In genomic region chr17:59829217-59830006, GRCh38 we compare ENCODE assay signal across 1 cellular context.
TF ChIP-seq lines count a peak whose summit lies in the region.

No MANE protein-coding gene starts in this region.

TF ChIP-seq in HepG2, 621 proteins besides CTCF, POLR2A, EP300 and RAD21 (continued from another document and continues in another):
- peak; percentile 65 for TF ChIP-seq FOXP4 (CRISPR knock-in tag; IDR thresholded peaks at IDR 0.05)
- TF ChIP-seq, protein P1, sequence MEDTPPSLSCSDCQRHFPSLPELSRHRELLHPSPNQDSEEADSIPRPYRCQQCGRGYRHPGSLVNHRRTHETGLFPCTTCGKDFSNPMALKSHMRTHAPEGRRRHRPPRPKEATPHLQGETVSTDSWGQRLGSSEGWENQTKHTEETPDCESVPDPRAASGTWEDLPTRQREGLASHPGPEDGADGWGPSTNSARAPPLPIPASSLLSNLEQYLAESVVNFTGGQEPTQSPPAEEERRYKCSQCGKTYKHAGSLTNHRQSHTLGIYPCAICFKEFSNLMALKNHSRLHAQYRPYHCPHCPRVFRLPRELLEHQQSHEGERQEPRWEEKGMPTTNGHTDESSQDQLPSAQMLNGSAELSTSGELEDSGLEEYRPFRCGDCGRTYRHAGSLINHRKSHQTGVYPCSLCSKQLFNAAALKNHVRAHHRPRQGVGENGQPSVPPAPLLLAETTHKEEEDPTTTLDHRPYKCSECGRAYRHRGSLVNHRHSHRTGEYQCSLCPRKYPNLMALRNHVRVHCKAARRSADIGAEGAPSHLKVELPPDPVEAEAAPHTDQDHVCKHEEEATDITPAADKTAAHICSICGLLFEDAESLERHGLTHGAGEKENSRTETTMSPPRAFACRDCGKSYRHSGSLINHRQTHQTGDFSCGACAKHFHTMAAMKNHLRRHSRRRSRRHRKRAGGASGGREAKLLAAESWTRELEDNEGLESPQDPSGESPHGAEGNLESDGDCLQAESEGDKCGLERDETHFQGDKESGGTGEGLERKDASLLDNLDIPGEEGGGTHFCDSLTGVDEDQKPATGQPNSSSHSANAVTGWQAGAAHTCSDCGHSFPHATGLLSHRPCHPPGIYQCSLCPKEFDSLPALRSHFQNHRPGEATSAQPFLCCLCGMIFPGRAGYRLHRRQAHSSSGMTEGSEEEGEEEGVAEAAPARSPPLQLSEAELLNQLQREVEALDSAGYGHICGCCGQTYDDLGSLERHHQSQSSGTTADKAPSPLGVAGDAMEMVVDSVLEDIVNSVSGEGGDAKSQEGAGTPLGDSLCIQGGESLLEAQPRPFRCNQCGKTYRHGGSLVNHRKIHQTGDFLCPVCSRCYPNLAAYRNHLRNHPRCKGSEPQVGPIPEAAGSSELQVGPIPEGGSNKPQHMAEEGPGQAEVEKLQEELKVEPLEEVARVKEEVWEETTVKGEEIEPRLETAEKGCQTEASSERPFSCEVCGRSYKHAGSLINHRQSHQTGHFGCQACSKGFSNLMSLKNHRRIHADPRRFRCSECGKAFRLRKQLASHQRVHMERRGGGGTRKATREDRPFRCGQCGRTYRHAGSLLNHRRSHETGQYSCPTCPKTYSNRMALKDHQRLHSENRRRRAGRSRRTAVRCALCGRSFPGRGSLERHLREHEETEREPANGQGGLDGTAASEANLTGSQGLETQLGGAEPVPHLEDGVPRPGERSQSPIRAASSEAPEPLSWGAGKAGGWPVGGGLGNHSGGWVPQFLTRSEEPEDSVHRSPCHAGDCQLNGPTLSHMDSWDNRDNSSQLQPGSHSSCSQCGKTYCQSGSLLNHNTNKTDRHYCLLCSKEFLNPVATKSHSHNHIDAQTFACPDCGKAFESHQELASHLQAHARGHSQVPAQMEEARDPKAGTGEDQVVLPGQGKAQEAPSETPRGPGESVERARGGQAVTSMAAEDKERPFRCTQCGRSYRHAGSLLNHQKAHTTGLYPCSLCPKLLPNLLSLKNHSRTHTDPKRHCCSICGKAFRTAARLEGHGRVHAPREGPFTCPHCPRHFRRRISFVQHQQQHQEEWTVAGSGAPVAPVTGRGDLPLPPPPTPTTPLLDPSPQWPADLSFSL (CRISPR knock-in tag; IDR thresholded peaks at IDR 0.05) = no peak
- TF ChIP-seq RFXANK (CRISPR knock-in tag; IDR thresholded peaks at IDR 0.05) = no peak
- no peak for TF ChIP-seq ZSCAN12 (CRISPR knock-in tag; IDR thresholded peaks at IDR 0.05)
- no peak for TF ChIP-seq FOXK2 (IDR thresholded peaks at IDR 0.05)
- no peak for TF ChIP-seq ZNF570 (CRISPR knock-in tag; IDR thresholded peaks at IDR 0.05; ENCODE audit: borderline replicate concordance)
- TF ChIP-seq PRPF4 (IDR thresholded peaks at IDR 0.05; ENCODE audit: low read depth, low read length, poor library complexity, severe bottlenecking) = no peak
- no peak for TF ChIP-seq ZNF468 (CRISPR knock-in tag; IDR thresholded peaks at IDR 0.05)
- peak; percentile 88 for TF ChIP-seq MED1 (CRISPR knock-in tag; IDR thresholded peaks at IDR 0.05)
- TF ChIP-seq SP4 (CRISPR knock-in tag; IDR thresholded peaks at IDR 0.05) = no peak
- TF ChIP-seq ZNF547 (CRISPR knock-in tag; IDR thresholded peaks at IDR 0.05) = no peak
- TF ChIP-seq SIN3A (IDR thresholded peaks at IDR 0.05; ENCODE audit: borderline replicate concordance, low read depth, low read length) = no peak
- TF ChIP-seq HDAC2 (CRISPR knock-in tag; IDR thresholded peaks at IDR 0.05) = peak; percentile 68; the same call in 1 of the 2 replicates
- TF ChIP-seq ZNF839 (CRISPR knock-in tag; IDR thresholded peaks at IDR 0.05; ENCODE audit: borderline replicate concordance) = no peak
- no peak for TF ChIP-seq SATB2 (CRISPR knock-in tag; IDR thresholded peaks at IDR 0.05)
- TF ChIP-seq SUZ12 (IDR thresholded peaks at IDR 0.05; ENCODE audit: low read depth, low read length) = no peak
- TF ChIP-seq ZIK1 (CRISPR knock-in tag; IDR thresholded peaks at IDR 0.05; ENCODE audit: borderline replicate concordance, low read depth) = no peak
- TF ChIP-seq ZBTB44 (CRISPR knock-in tag; IDR thresholded peaks at IDR 0.05) = no peak
- TF ChIP-seq NFATC3 (CRISPR knock-in tag; IDR thresholded peaks at IDR 0.05) = no peak
- TF ChIP-seq, protein P2, sequence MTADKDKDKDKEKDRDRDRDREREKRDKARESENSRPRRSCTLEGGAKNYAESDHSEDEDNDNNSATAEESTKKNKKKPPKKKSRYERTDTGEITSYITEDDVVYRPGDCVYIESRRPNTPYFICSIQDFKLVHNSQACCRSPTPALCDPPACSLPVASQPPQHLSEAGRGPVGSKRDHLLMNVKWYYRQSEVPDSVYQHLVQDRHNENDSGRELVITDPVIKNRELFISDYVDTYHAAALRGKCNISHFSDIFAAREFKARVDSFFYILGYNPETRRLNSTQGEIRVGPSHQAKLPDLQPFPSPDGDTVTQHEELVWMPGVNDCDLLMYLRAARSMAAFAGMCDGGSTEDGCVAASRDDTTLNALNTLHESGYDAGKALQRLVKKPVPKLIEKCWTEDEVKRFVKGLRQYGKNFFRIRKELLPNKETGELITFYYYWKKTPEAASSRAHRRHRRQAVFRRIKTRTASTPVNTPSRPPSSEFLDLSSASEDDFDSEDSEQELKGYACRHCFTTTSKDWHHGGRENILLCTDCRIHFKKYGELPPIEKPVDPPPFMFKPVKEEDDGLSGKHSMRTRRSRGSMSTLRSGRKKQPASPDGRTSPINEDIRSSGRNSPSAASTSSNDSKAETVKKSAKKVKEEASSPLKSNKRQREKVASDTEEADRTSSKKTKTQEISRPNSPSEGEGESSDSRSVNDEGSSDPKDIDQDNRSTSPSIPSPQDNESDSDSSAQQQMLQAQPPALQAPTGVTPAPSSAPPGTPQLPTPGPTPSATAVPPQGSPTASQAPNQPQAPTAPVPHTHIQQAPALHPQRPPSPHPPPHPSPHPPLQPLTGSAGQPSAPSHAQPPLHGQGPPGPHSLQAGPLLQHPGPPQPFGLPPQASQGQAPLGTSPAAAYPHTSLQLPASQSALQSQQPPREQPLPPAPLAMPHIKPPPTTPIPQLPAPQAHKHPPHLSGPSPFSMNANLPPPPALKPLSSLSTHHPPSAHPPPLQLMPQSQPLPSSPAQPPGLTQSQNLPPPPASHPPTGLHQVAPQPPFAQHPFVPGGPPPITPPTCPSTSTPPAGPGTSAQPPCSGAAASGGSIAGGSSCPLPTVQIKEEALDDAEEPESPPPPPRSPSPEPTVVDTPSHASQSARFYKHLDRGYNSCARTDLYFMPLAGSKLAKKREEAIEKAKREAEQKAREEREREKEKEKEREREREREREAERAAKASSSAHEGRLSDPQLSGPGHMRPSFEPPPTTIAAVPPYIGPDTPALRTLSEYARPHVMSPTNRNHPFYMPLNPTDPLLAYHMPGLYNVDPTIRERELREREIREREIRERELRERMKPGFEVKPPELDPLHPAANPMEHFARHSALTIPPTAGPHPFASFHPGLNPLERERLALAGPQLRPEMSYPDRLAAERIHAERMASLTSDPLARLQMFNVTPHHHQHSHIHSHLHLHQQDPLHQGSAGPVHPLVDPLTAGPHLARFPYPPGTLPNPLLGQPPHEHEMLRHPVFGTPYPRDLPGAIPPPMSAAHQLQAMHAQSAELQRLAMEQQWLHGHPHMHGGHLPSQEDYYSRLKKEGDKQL (CRISPR knock-in tag; IDR thresholded peaks at IDR 0.05; ENCODE audit: low read depth) = no peak
- TF ChIP-seq FIP1L1 (IDR thresholded peaks at IDR 0.05; ENCODE audit: borderline replicate concordance, insufficient read depth, low read depth, low read length) = no peak
- TF ChIP-seq PHF21A (CRISPR knock-in tag; IDR thresholded peaks at IDR 0.05) = peak; percentile 55; the same call in 1 of the 2 replicates
- no peak for TF ChIP-seq ISX (CRISPR knock-in tag; conservative IDR thresholded peaks at IDR 0.05)
- no peak for TF ChIP-seq ZNF225 (CRISPR knock-in tag; IDR thresholded peaks at IDR 0.05)
- TF ChIP-seq, protein P3, sequence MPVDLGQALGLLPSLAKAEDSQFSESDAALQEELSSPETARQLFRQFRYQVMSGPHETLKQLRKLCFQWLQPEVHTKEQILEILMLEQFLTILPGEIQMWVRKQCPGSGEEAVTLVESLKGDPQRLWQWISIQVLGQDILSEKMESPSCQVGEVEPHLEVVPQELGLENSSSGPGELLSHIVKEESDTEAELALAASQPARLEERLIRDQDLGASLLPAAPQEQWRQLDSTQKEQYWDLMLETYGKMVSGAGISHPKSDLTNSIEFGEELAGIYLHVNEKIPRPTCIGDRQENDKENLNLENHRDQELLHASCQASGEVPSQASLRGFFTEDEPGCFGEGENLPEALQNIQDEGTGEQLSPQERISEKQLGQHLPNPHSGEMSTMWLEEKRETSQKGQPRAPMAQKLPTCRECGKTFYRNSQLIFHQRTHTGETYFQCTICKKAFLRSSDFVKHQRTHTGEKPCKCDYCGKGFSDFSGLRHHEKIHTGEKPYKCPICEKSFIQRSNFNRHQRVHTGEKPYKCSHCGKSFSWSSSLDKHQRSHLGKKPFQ (CRISPR knock-in tag; IDR thresholded peaks at IDR 0.05; ENCODE audit: insufficient replicate concordance) = peak; percentile 57
- no peak for TF ChIP-seq GABPA (IDR thresholded peaks at IDR 0.05; ENCODE audit: low read depth, low read length)
- TF ChIP-seq GABPA (CRISPR knock-in tag; IDR thresholded peaks at IDR 0.05; ENCODE audit: low read depth) = peak; percentile 50
- TF ChIP-seq JUNB (CRISPR knock-in tag; IDR thresholded peaks at IDR 0.05; ENCODE audit: borderline replicate concordance) = peak; percentile 66; the same call in 1 of the 2 replicates
- TF ChIP-seq, protein P4, sequence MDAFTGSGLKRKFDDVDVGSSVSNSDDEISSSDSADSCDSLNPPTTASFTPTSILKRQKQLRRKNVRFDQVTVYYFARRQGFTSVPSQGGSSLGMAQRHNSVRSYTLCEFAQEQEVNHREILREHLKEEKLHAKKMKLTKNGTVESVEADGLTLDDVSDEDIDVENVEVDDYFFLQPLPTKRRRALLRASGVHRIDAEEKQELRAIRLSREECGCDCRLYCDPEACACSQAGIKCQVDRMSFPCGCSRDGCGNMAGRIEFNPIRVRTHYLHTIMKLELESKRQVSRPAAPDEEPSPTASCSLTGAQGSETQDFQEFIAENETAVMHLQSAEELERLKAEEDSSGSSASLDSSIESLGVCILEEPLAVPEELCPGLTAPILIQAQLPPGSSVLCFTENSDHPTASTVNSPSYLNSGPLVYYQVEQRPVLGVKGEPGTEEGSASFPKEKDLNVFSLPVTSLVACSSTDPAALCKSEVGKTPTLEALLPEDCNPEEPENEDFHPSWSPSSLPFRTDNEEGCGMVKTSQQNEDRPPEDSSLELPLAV (CRISPR knock-in tag; conservative IDR thresholded peaks at IDR 0.05; ENCODE audit: low read depth) = no peak
- no peak for TF ChIP-seq MATR3 (CRISPR knock-in tag; IDR thresholded peaks at IDR 0.05)
- TF ChIP-seq SRSF9 (IDR thresholded peaks at IDR 0.05; ENCODE audit: borderline replicate concordance, insufficient read depth, low read depth, low read length, poor library complexity, severe bottlenecking) = no peak
- TF ChIP-seq NFRKB (IDR thresholded peaks at IDR 0.05) = no peak
- TF ChIP-seq SMARCC2 (IDR thresholded peaks at IDR 0.05) = no peak; the same call in 1 of the 2 replicates
- TF ChIP-seq ZNF251 (CRISPR knock-in tag; IDR thresholded peaks at IDR 0.05) = no peak
- peak; percentile 76 for TF ChIP-seq PAXIP1 (CRISPR knock-in tag; conservative IDR thresholded peaks at IDR 0.05)
